23 cellular contexts compared by ENCODE assay signal in genomic region chr20:31859998-31860380, GRCh38. TPM values are rescaled to one million over a fixed set of nuclear protein-coding genes. Genes with fewer than 3 reads are reported as not detected.
DNase-seq lines count a peak whose midpoint lies in the region; ATAC-seq and TF ChIP-seq lines count a peak whose summit lies in the region.
"Had no signal": no experiment of that assay in that cellular context is flagged by ENCODE, and none has a peak within 500 bp of the region (broad histone marks: within the 10 kb centered on the region; RNA-seq: fewer than 3 reads in every experiment).

No MANE protein-coding gene starts in this region.

- H3K4me3 ChIP-seq in iPS-18c (ENCODE audit: insufficient read depth, low read depth, low read length) (peak overlapping the region; percentile 92; the same call in 1 of the 2 replicates), heart left ventricle (no peak overlapping the region)
- H3K4me3 ChIP-seq: MG63, PC-9 had no signal

- no peaks in the 10 kb centered on the region for H3K9me3 ChIP-seq in iPS-18c (ENCODE audit: control insufficient read depth, insufficient read depth, low read length)
- no peaks in the 10 kb centered on the region for H3K9me3 ChIP-seq in heart left ventricle
- H3K9me3 ChIP-seq: MG63, right atrium auricular region, upper lobe of left lung had no signal

- DNase-seq in activated CD4-positive, CD25-positive, alpha-beta regulatory T cell treated with anti-CD3 and anti-CD28 coated beads, Interleukin-2, amount 50 U/mL, for 72 hours = peak; percentile 21
- DNase-seq in T-cell = no peak
- no peak for DNase-seq in progenitor cell of endocrine pancreas (ENCODE audit: low spot score, unreplicated experiment)
- no peak for DNase-seq in cerebellar cortex (ENCODE audit: low spot score)
- no peak for DNase-seq in heart left ventricle
- DNase-seq: activated CD4-positive, alpha-beta T cell treated with anti-CD3 and anti-CD28 coated beads, Interleukin-2, amount 50 U/mL, for 1 hour; activated gamma-delta T cell; midbrain; NCI-H1436; NCI-H774; nucleus accumbens; SIG-M5; stimulated activated CD8-positive, alpha-beta memory T cell treated with anti-CD3 and anti-CD28 coated beads, Interleukin-4, amount 100 ng/mL, for 48 hours; upper lobe of left lung had no signal

- H3K9me3 Mint-ChIP-seq in T-cell (no peaks in the 10 kb centered on the region), progenitor cell of endocrine pancreas (ENCODE audit: low read depth) (no peaks in the 10 kb centered on the region)

- no peak for ATAC-seq in activated CD4-positive, CD25-positive, alpha-beta regulatory T cell treated with anti-CD3 and anti-CD28 coated beads, Interleukin-2, amount 50 U/mL, for 24 hours
- ATAC-seq in T-cell (replicated peaks in 1 of 4) (no peak), heart left ventricle (no peak), HG02571 (IDR thresholded peaks at IDR 0.05; ENCODE audit: unreplicated experiment) (no peak)

- no peak for TF ChIP-seq POLR2A in heart left ventricle (IDR thresholded peaks at IDR 0.05)

- H3K36me3 Mint-ChIP-seq in T-cell = no peaks in the 10 kb centered on the region
- H3K36me3 Mint-ChIP-seq in progenitor cell of endocrine pancreas (ENCODE audit: insufficient read depth) = no peaks in the 10 kb centered on the region

- H3K4me1 ChIP-seq in heart left ventricle = peaks cover 4 to 22% (median 13%) of the 10 kb centered on the region in 12 donors

- H3K4me1 Mint-ChIP-seq in T-cell (peaks cover 11 to 15% (median 12%) of the 10 kb centered on the region in 3 donors), progenitor cell of endocrine pancreas (ENCODE audit: low read depth) (peaks cover 12% of the 10 kb centered on the region)

- no peak overlapping the region for H3K27ac Mint-ChIP-seq in T-cell
- no peak overlapping the region for H3K27ac Mint-ChIP-seq in progenitor cell of endocrine pancreas

- intact Hi-C loops in heart left ventricle (cut with DNase I) = loop anchor here in 3 of 10 donors (10.0 kb wide), 2 partner anchors 175 to 235 kb away; no protein-coding TSS in a partner anchor

- 61 to 67% (median 65%) methylated on average over 7 of the region's 7 CpGs for WGBS in heart left ventricle, 4 donors

- CTCF ChIA-PET in T-cell (lab: Charles Lee) = interaction anchor here in 1 of 2 donors (1.0 kb wide), 2 partner anchors 12 to 13 kb away, joined by 3 read pairs; no protein-coding TSS in a partner anchor

- peak overlapping the region in 2 of 3 donors; percentile 9 to 84 for H3K4me3 Mint-ChIP-seq in T-cell
- H3K4me3 Mint-ChIP-seq in progenitor cell of endocrine pancreas (ENCODE audit: low read depth) = peak overlapping the region; percentile 68

- no peaks in the 10 kb centered on the region for H3K36me3 ChIP-seq in heart left ventricle
- H3K36me3 ChIP-seq: cardiac muscle cell, MG63, right atrium auricular region, upper lobe of left lung had no signal

- TF ChIP-seq CTCF in progenitor cell of endocrine pancreas (IDR thresholded peaks at IDR 0.05; ENCODE audit: unreplicated experiment) = no peak
- no peak for TF ChIP-seq CTCF in heart left ventricle (IDR thresholded peaks at IDR 0.05)

- POLR2A ChIA-PET in T-cell (lab: Charles Lee) = interaction anchor here (0.7 kb wide), 2 partner anchors 14 to 110 kb away, joined by 3 to 4 read pairs; no protein-coding TSS in a partner anchor

- H3K27me3 Mint-ChIP-seq in T-cell (peaks cover 5 to 30% of the 10 kb centered on the region in 2 donors), progenitor cell of endocrine pancreas (peaks cover 24% of the 10 kb centered on the region)

- H3K27me3 ChIP-seq in heart left ventricle = peaks cover 0 to 34% (median 3%) of the 10 kb centered on the region in 9 donors
- H3K27me3 ChIP-seq: right atrium auricular region had no signal

- no peak overlapping the region for H3K27ac ChIP-seq in heart left ventricle
- H3K27ac ChIP-seq: 22Rv1, cardiac muscle cell, PC-9, right atrium auricular region, upper lobe of left lung had no signal

RNA-seq across cellular contexts. Expression of gene DUSP15, which starts 10.3 kb away (rescaled TPM):
- not detected for total RNA-seq in T-cell
- 13.2 and 14.9 TPM in 2 replicates for total RNA-seq in progenitor cell of endocrine pancreas
- total RNA-seq in heart left ventricle = 1 to 10 TPM; 1.0 to 7.4 (median 3.0) TPM
- 1 to 10 TPM in 1 of 2 donors, under 1 TPM in 1; 0.68 to 5.4 TPM for polyA plus RNA-seq in heart left ventricle
- total RNA-seq: PC-9; T-helper 1 cell treated with Interleukin-12 subunit alpha and Interleukin-12 subunit beta and Interleukin-4 antibody, amounts not matched to agents 30 ng/mL and 1 ng/mL, for 36 hours had no signal

RNA-seq across cellular contexts. Expression of gene TTLL9, which starts 10.4 kb away (rescaled TPM):
- under 1 TPM in 1 of 5 donors, not detected in 4; 0.16 TPM for total RNA-seq in T-cell
- total RNA-seq in progenitor cell of endocrine pancreas = 2.4 TPM in 2 replicates
- total RNA-seq in heart left ventricle = not detected
- not detected for polyA plus RNA-seq in heart left ventricle
- total RNA-seq: right atrium auricular region; T-helper 1 cell treated with Interleukin-12 subunit alpha and Interleukin-12 subunit beta and Interleukin-4 antibody, amounts not matched to agents 30 ng/mL and 1 ng/mL, for 36 hours had no signal

RNA-seq across cellular contexts. Expression of gene FOXS1, which starts 14.6 kb away (rescaled TPM):
- total RNA-seq in T-cell (not detected), progenitor cell of endocrine pancreas (not detected in 2 replicates), heart left ventricle (1 to 10 TPM; 1.9 to 6.0 (median 3.7) TPM)
- polyA plus RNA-seq in heart left ventricle = 1 to 10 TPM; 2.5 to 4.9 TPM
- total RNA-seq: PC-9; T-helper 1 cell treated with Interleukin-12 subunit alpha and Interleukin-12 subunit beta and Interleukin-4 antibody, amounts not matched to agents 30 ng/mL and 1 ng/mL, for 36 hours had no signal

RNA-seq across cellular contexts. Expression of gene MYLK2, which starts 40.8 kb away (rescaled TPM):
- total RNA-seq in T-cell (not detected), progenitor cell of endocrine pancreas (0.38 and 0.42 TPM in 2 replicates), heart left ventricle (under 1 TPM in 8 of 9 donors, not detected in 1; 0.10 to 0.76 (median 0.17) TPM)
- under 1 TPM; 0.15 to 0.23 TPM for polyA plus RNA-seq in heart left ventricle
- total RNA-seq: upper lobe of left lung had no signal
- polyA plus RNA-seq: cardiac muscle cell had no signal
